In genomic region chr10:11799736-11800080, GRCh38 we compare ENCODE assay signal across 26 cellular contexts.
"Had no signal": no experiment of that assay in that cellular context is flagged by ENCODE, and none has a peak within 500 bp of the region (broad histone marks: within the 10 kb centered on the region; RNA-seq: fewer than 3 reads in every experiment).

No MANE protein-coding gene starts in this region.

- H3K4me1 ChIP-seq: colonic mucosa, esophagus squamous epithelium, left lung, parathyroid adenoma, suprapubic skin, transverse colon, upper lobe of right lung, uterus had no signal

- ATAC-seq: effector memory CD8-positive, alpha-beta T cell; left cardiac atrium; left lung; natural killer cell treated with Interleukin-12 subunit alpha and Interleukin-12 subunit beta and Interleukin-15 and Interleukin-18, amount 100 ng/mL, for 72 hours; right lobe of liver; stimulated activated naive CD8-positive, alpha-beta T cell treated with anti-CD3 and anti-CD28 coated beads, Interleukin-15, amount 100 ng/mL, for 72 hours; upper lobe of right lung had no signal

- H3K27me3 ChIP-seq: colonic mucosa, left lung, right lobe of liver, transverse colon, upper lobe of right lung, uterus had no signal

- H2AFZ ChIP-seq: parathyroid adenoma had no signal

- H3K36me3 ChIP-seq: colonic mucosa, esophagus squamous epithelium, heart right ventricle, left lung, right lobe of liver, suprapubic skin, transverse colon, upper lobe of right lung, uterus had no signal

- H3K4me3 ChIP-seq: colonic mucosa, esophagus squamous epithelium, heart right ventricle, left lung, right lobe of liver, suprapubic skin, transverse colon, upper lobe of right lung, uterus had no signal

- H3K79me2 ChIP-seq: parathyroid adenoma had no signal

- H3K9me3 Mint-ChIP-seq: dendritic cell treated with granulocyte-macrophage colony-stimulating factor and Interleukin-4, amounts not matched to agents 40 ng/mL and 50 ng/mL, for 4 days; effector memory CD8-positive, alpha-beta T cell; natural killer cell treated with Interleukin-12 subunit alpha and Interleukin-12 subunit beta and Interleukin-15 and Interleukin-18, amount 100 ng/mL, for 72 hours; stimulated activated naive CD8-positive, alpha-beta T cell treated with anti-CD3 and anti-CD28 coated beads, Interleukin-15, amount 100 ng/mL, for 72 hours had no signal

- H3K9me3 ChIP-seq: colonic mucosa, esophagus squamous epithelium, heart right ventricle, left lung, right lobe of liver, suprapubic skin, transverse colon, upper lobe of right lung, uterus had no signal

- DNase-seq: colonic mucosa; effector memory CD8-positive, alpha-beta T cell; erythroblast; esophagus squamous epithelium; foreskin melanocyte; glutamatergic neuron; heart right ventricle; hippocampal formation; left cardiac atrium; left lung; right lobe of liver; small intestine; stimulated activated CD4-positive, alpha-beta T cell treated with anti-CD3 and anti-CD28 coated beads, Interleukin-15, amount 100 ng/mL, for 24 hours; stimulated activated CD4-positive, alpha-beta T cell treated with anti-CD3 and anti-CD28 coated beads, Interleukin-4, amount 100 ng/mL, for 1 hour; stimulated activated CD8-positive, alpha-beta memory T cell treated with anti-CD3 and anti-CD28 coated beads, Interleukin-4, amount 100 ng/mL, for 48 hours; stimulated activated naive CD4-positive, alpha-beta T cell; stimulated activated naive CD8-positive, alpha-beta T cell treated with anti-CD3 and anti-CD28 coated beads, Interleukin-15, amount 100 ng/mL, for 72 hours; transverse colon; upper lobe of right lung; uterus had no signal

- H3K36me3 Mint-ChIP-seq: natural killer cell treated with Interleukin-12 subunit alpha and Interleukin-12 subunit beta and Interleukin-15 and Interleukin-18, amount 100 ng/mL, for 72 hours had no signal

- H3K9ac ChIP-seq: parathyroid adenoma had no signal

- H3K27ac Mint-ChIP-seq: dendritic cell treated with granulocyte-macrophage colony-stimulating factor and Interleukin-4, amounts not matched to agents 40 ng/mL and 50 ng/mL, for 4 days; effector memory CD8-positive, alpha-beta T cell; natural killer cell treated with Interleukin-12 subunit alpha and Interleukin-12 subunit beta and Interleukin-15 and Interleukin-18, amount 100 ng/mL, for 72 hours; progenitor cell of endocrine pancreas; stimulated activated naive CD8-positive, alpha-beta T cell treated with anti-CD3 and anti-CD28 coated beads, Interleukin-15, amount 100 ng/mL, for 72 hours had no signal

- H3K27ac ChIP-seq: colonic mucosa, esophagus squamous epithelium, heart right ventricle, left lung, parathyroid adenoma, right lobe of liver, suprapubic skin, transverse colon, upper lobe of right lung, uterus had no signal

- H3K4me3 Mint-ChIP-seq: dendritic cell treated with granulocyte-macrophage colony-stimulating factor and Interleukin-4, amounts not matched to agents 40 ng/mL and 50 ng/mL, for 4 days; effector memory CD8-positive, alpha-beta T cell; natural killer cell treated with Interleukin-12 subunit alpha and Interleukin-12 subunit beta and Interleukin-15 and Interleukin-18, amount 100 ng/mL, for 72 hours; neural crest cell; stimulated activated naive CD8-positive, alpha-beta T cell treated with anti-CD3 and anti-CD28 coated beads, Interleukin-15, amount 100 ng/mL, for 72 hours had no signal

- H3K27me3 Mint-ChIP-seq: dendritic cell treated with granulocyte-macrophage colony-stimulating factor and Interleukin-4, amounts not matched to agents 40 ng/mL and 50 ng/mL, for 4 days; progenitor cell of endocrine pancreas had no signal
